18 cellular contexts compared by ENCODE assay signal in genomic region chr2:238433300-238433915, GRCh38. TPM values are rescaled to one million over a fixed set of nuclear protein-coding genes. Genes with fewer than 3 reads are reported as not detected.
A peak's percentile ranks its signal among the peaks of the same experiment; 100 is the strongest.
DNase-seq lines count a peak whose midpoint lies in the region; ATAC-seq and TF ChIP-seq lines count a peak whose summit lies in the region.
"Had no signal": no experiment of that assay in that cellular context is flagged by ENCODE, and none has a peak within 500 bp of the region (broad histone marks: within the 10 kb centered on the region; RNA-seq: fewer than 3 reads in every experiment).

No MANE protein-coding gene starts in this region.

- no peak overlapping the region for H3K4me3 ChIP-seq in WERI-Rb-1 (ENCODE audit: low read depth, low read length)
- H3K4me3 ChIP-seq in vagina, result no peak overlapping the region
- H3K4me3 ChIP-seq: lung had no signal

- H3K4me3 Mint-ChIP-seq in stimulated activated naive CD8-positive, alpha-beta T cell treated with anti-CD3 and anti-CD28 coated beads, Interleukin-15, amount 100 ng/mL, for 72 hours, result no peak overlapping the region
- H3K4me3 Mint-ChIP-seq: activated CD4-positive, alpha-beta memory T cell treated with anti-CD3 and anti-CD28 coated beads for 36 hours; nephron had no signal

- H3K9me3 ChIP-seq in WERI-Rb-1 (ENCODE audit: severe bottlenecking) (no peaks in the 10 kb centered on the region), vagina (no peaks in the 10 kb centered on the region)

- no peak for DNase-seq in stimulated activated naive CD8-positive, alpha-beta T cell treated with anti-CD3 and anti-CD28 coated beads, Interleukin-15, amount 100 ng/mL, for 72 hours
- no peak for DNase-seq in stimulated activated naive CD8-positive, alpha-beta T cell treated with anti-CD3 and anti-CD28 coated beads, Interleukin-15, Interleukin-2, amounts not matched to agents 100 U/mL and 50 U/mL, for 24 hours
- DNase-seq in WERI-Rb-1, result no peak
- no peak for DNase-seq in foreskin keratinocyte
- DNase-seq in GDM1 (lab: John Stamatoyannopoulos, UW), result no peak
- no peak for DNase-seq in stimulated activated CD4-positive, alpha-beta T cell treated with anti-CD3 and anti-CD28 coated beads, Interleukin-12 subunit alpha, Interleukin-12 subunit beta, amount 100 ng/mL, for 4 hours
- no peak for DNase-seq in vagina (ENCODE audit: extremely low spot score in 2 of 2)
- no peak for DNase-seq in NCI-H446 (lab: John Stamatoyannopoulos, UW)
- DNase-seq: activated CD4-positive, alpha-beta memory T cell treated with anti-CD3 and anti-CD28 coated beads for 36 hours; aorta; dermis blood vessel endothelial cell; MM.1S; NCI-H187; retina; stimulated activated CD4-positive, alpha-beta T cell treated with anti-CD3 and anti-CD28 coated beads, Interleukin-2, amount 100 ng/mL, for 24 hours had no signal

- H3K27ac ChIP-seq in WERI-Rb-1 (no peak overlapping the region), foreskin keratinocyte (peak overlapping the region; percentile 76), vagina (no peak overlapping the region)

- peaks cover 0 to 5% of the 10 kb centered on the region in 2 donors for H3K9me3 Mint-ChIP-seq in stimulated activated naive CD8-positive, alpha-beta T cell treated with anti-CD3 and anti-CD28 coated beads, Interleukin-15, amount 100 ng/mL, for 72 hours

- H3K4me1 ChIP-seq in foreskin keratinocyte (peaks cover 31% of the 10 kb centered on the region), vagina (peaks cover 18% of the 10 kb centered on the region)

- H3K27me3 ChIP-seq in WERI-Rb-1 (ENCODE audit: insufficient read depth, low read depth, severe bottlenecking), result no peaks in the 10 kb centered on the region
- H3K27me3 ChIP-seq in foreskin keratinocyte, result no peaks in the 10 kb centered on the region
- H3K27me3 ChIP-seq in vagina, result no peaks in the 10 kb centered on the region

- peak overlapping the region; percentile 78 to 79 for H3K27ac Mint-ChIP-seq in stimulated activated naive CD8-positive, alpha-beta T cell treated with anti-CD3 and anti-CD28 coated beads, Interleukin-15, amount 100 ng/mL, for 72 hours
- H3K27ac Mint-ChIP-seq: activated CD4-positive, alpha-beta memory T cell treated with anti-CD3 and anti-CD28 coated beads for 36 hours; nephron had no signal

- H3K36me3 ChIP-seq in WERI-Rb-1, result peaks cover 53% of the 10 kb centered on the region
- peaks cover 0 to 37% of the 10 kb centered on the region in 2 donors for H3K36me3 ChIP-seq in vagina

- 0 out of 2 replicates have a peak, but pooled peaks have one; percentile 24 for TF ChIP-seq CTCF in WERI-Rb-1 (IDR thresholded peaks at IDR 0.05; ENCODE audit: low read depth, low read length)
- peak; percentile 19 for TF ChIP-seq CTCF in foreskin keratinocyte (conservative IDR thresholded peaks at IDR 0.05)
- no peak for TF ChIP-seq CTCF in vagina (IDR thresholded peaks at IDR 0.05)

- peaks cover 86% of the 10 kb centered on the region for H3K4me1 Mint-ChIP-seq in stimulated activated naive CD8-positive, alpha-beta T cell treated with anti-CD3 and anti-CD28 coated beads, Interleukin-15, amount 100 ng/mL, for 72 hours

- intact Hi-C loops in vagina (cut with DNase I), result no loop called here

- H3K27me3 Mint-ChIP-seq in stimulated activated naive CD8-positive, alpha-beta T cell treated with anti-CD3 and anti-CD28 coated beads, Interleukin-15, amount 100 ng/mL, for 72 hours, result no peaks in the 10 kb centered on the region
- H3K27me3 Mint-ChIP-seq: activated CD4-positive, alpha-beta memory T cell treated with anti-CD3 and anti-CD28 coated beads for 36 hours had no signal

- no peak for TF ChIP-seq POLR2A in vagina (IDR thresholded peaks at IDR 0.05)

- no peak for ATAC-seq in stimulated activated naive CD8-positive, alpha-beta T cell treated with anti-CD3 and anti-CD28 coated beads, Interleukin-15, amount 100 ng/mL, for 72 hours
- no peak for ATAC-seq in stimulated activated naive CD8-positive, alpha-beta T cell treated with anti-CD3 and anti-CD28 coated beads, Interleukin-15, Interleukin-2, amounts not matched to agents 100 U/mL and 50 U/mL, for 24 hours
- ATAC-seq in foreskin keratinocyte, result no peak
- ATAC-seq: esophagus mucosa had no signal

RNA-seq across cellular contexts. Expression of gene ASB1, which starts 6.7 kb away (rescaled TPM):
- 28.9 and 34.3 TPM in 2 replicates for total RNA-seq in foreskin keratinocyte
- 40.5 and 42.5 TPM in 2 replicates for polyA plus RNA-seq in foreskin keratinocyte
- 16.7 TPM for total RNA-seq in vagina

Comparison
In these comparisons a context has a peak if more than half of its experiments do, and no peak if none do; other contexts are left out.
1. CTCF ChIP-seq: peak in WERI-Rb-1 (single experiment) and foreskin keratinocyte (single experiment); none in vagina (0 of 3).